ENCODE assay signal across 13 cellular contexts in genomic region chr1:110187139-110187890, GRCh38. TPM values are rescaled to one million over a fixed set of nuclear protein-coding genes. Genes with fewer than 3 reads are reported as not detected.
A peak's percentile ranks its signal among the peaks of the same experiment; 100 is the strongest.
DNase-seq lines count a peak whose midpoint lies in the region; ATAC-seq and TF ChIP-seq lines count a peak whose summit lies in the region.
"Had no signal": no experiment of that assay in that cellular context is flagged by ENCODE, and none has a peak within 500 bp of the region (broad histone marks: within the 10 kb centered on the region; RNA-seq: fewer than 3 reads in every experiment).

No MANE protein-coding gene starts in this region.

- in situ Hi-C loops in HAP-1 (cut with MboI; ENCODE audit: low sequenced_read_pairs): no loop called here

- H3K9ac ChIP-seq in adipocyte (ENCODE audit: low read length): no peak overlapping the region

- H3K27ac ChIP-seq in gastroesophageal sphincter (peak overlapping the region; percentile 61 to 83 (median 72)), spleen (peak overlapping the region in 5 of 8 donors; percentile 8 to 51 (median 23))
- H3K27ac ChIP-seq: SJCRH30 had no signal

- TF ChIP-seq CTCF in gastroesophageal sphincter (IDR thresholded peaks at IDR 0.05) (no peak), spleen (IDR thresholded peaks at IDR 0.05 in 8 of 11, conservative IDR thresholded peaks at IDR 0.05 in 3 of 11) (no peak)

- no peak for TF ChIP-seq EP300 in gastroesophageal sphincter (IDR thresholded peaks at IDR 0.05)

- DNase-seq in HAP-1 (ENCODE audit: low spot score in 2 of 2) (peak; percentile 41 to 60), adipocyte (ENCODE audit: low read depth) (peak; percentile 75), spleen (no peak), NCI-H2107 treated with DMSO at 0.1 percent for 48 hours (lab: John Stamatoyannopoulos, UW; ENCODE audit: unreplicated experiment) (no peak), NCI-H524 treated with DMSO at 0.1 percent for 48 hours (lab: John Stamatoyannopoulos, UW) (no peak)
- DNase-seq: natural killer cell; SJCRH30; stimulated activated CD4-positive, alpha-beta T cell treated with anti-CD3 and anti-CD28 coated beads, Interleukin-15, amount 100 ng/mL, for 24 hours had no signal

- 26 to 54% methylated on average over 4 to 10 of the region's 10 CpGs for WGBS in gastroesophageal sphincter (ENCODE audit: low coverage in 1 of 2), 2 donors
- 77 to 85% (median 81%) methylated on average over 10 of the region's 10 CpGs for WGBS in spleen, 5 donors

- no peaks in the 10 kb centered on the region for H3K9me3 ChIP-seq in HAP-1
- no peaks in the 10 kb centered on the region for H3K9me3 ChIP-seq in adipocyte (ENCODE audit: control insufficient read depth, low read length)
- no peaks in the 10 kb centered on the region for H3K9me3 ChIP-seq in gastroesophageal sphincter
- no peaks in the 10 kb centered on the region for H3K9me3 ChIP-seq in spleen
- H3K9me3 ChIP-seq: adrenal gland, SJCRH30 had no signal

- H3K36me3 ChIP-seq in HAP-1 (replicated peaks) (no peaks in the 10 kb centered on the region), adipocyte (ENCODE audit: control insufficient read depth, insufficient read depth, low read length, severe bottlenecking) (no peaks in the 10 kb centered on the region), gastroesophageal sphincter (no peaks in the 10 kb centered on the region), spleen (no peaks in the 10 kb centered on the region)
- H3K36me3 ChIP-seq: adrenal gland, SJCRH30 had no signal

- ATAC-seq in gastroesophageal sphincter (peak; percentile 84), HG02884 (IDR thresholded peaks at IDR 0.05; ENCODE audit: unreplicated experiment) (no peak), HG02981 (IDR thresholded peaks at IDR 0.05; ENCODE audit: unreplicated experiment) (no peak)
- ATAC-seq: natural killer cell, WTC11 had no signal

- peaks cover 15% of the 10 kb centered on the region for H3K27me3 ChIP-seq in HAP-1 (ENCODE audit: low read depth)
- H3K27me3 ChIP-seq in adipocyte (replicated peaks; ENCODE audit: control insufficient read depth, insufficient read depth, low read length): peaks cover 10% of the 10 kb centered on the region
- no peaks in the 10 kb centered on the region for H3K27me3 ChIP-seq in gastroesophageal sphincter
- peaks cover 0 to 13% (median 0%) of the 10 kb centered on the region in 7 donors for H3K27me3 ChIP-seq in spleen (replicated peaks in 1 of 7)

- intact Hi-C loops in spleen (cut with DNase I; ENCODE audit: low total_unique reads): no loop called here

- H3K4me1 ChIP-seq in HAP-1 (peaks cover 10% of the 10 kb centered on the region), adipocyte (ENCODE audit: control insufficient read depth, insufficient read depth, low read length) (peaks cover 7% of the 10 kb centered on the region), gastroesophageal sphincter (peaks cover 0 to 54% (median 27%) of the 10 kb centered on the region in 3 donors), spleen (peaks cover 0 to 12% (median 5%) of the 10 kb centered on the region in 6 donors)
- H3K4me1 ChIP-seq: SJCRH30 had no signal

- no peak overlapping the region for H3K4me3 ChIP-seq in HAP-1
- no peak overlapping the region for H3K4me3 ChIP-seq in adipocyte (ENCODE audit: low read length)
- H3K4me3 ChIP-seq in gastroesophageal sphincter: no peak overlapping the region
- no peak overlapping the region for H3K4me3 ChIP-seq in spleen
- H3K4me3 ChIP-seq: adrenal gland, SJCRH30 had no signal

- TF ChIP-seq POLR2A in gastroesophageal sphincter (IDR thresholded peaks at IDR 0.05) (no peak), spleen (IDR thresholded peaks at IDR 0.05) (no peak)

RNA-seq across cellular contexts. Expression of gene KCNC4, which starts 22.8 kb away (rescaled TPM):
- total RNA-seq in gastroesophageal sphincter: 10 to 100 TPM in 3 of 4 donors, 1 to 10 TPM in 1; 9.0 to 16.0 (median 13.4) TPM
- 10 to 100 TPM in 5 of 7 donors, 1 to 10 TPM in 2; 9.8 to 22.1 (median 14.8) TPM for total RNA-seq in spleen
- 1 to 10 TPM; 1.4 to 3.7 (median 2.1) TPM for polyA plus RNA-seq in spleen

RNA-seq across cellular contexts. Expression of gene SLC6A17, which starts 37.0 kb away (rescaled TPM):
- total RNA-seq in gastroesophageal sphincter: 1 to 10 TPM in 2 of 4 donors, under 1 TPM in 2; under 0.01 to 1.7 (median 0.91) TPM
- not detected for total RNA-seq in spleen
- polyA plus RNA-seq in spleen: under 1 TPM in 2 of 3 donors, not detected in 1; under 0.01 to 0.02 TPM
- total RNA-seq: natural killer cell, SJCRH30 had no signal

Comparison
In these comparisons a context has a peak if more than half of its experiments do, and no peak if none do; other contexts are left out.
1. DNase-seq: peak in HAP-1 (2 of 2) and adipocyte (single experiment); none in spleen (single experiment), NCI-H2107 treated with DMSO at 0.1 percent for 48 hours (single experiment) and NCI-H524 treated with DMSO at 0.1 percent for 48 hours (single experiment).